ENCODE assay signal across 29 cellular contexts in genomic region chr1:157641177-157641576, GRCh38. TPM values are rescaled to one million over a fixed set of nuclear protein-coding genes. Genes with fewer than 3 reads are reported as not detected.
"Had no signal": no experiment of that assay in that cellular context is flagged by ENCODE, and none has a peak within 500 bp of the region (broad histone marks: within the 10 kb centered on the region; RNA-seq: fewer than 3 reads in every experiment).

No MANE protein-coding gene starts in this region.

- H3K4me2 ChIP-seq: KMS-11, PC-9 had no signal

- DNase-seq: activated B cell treated with CpG ODN at 0.5 μM for 24 hours; activated CD4-positive, alpha-beta T cell treated with anti-CD3 and anti-CD28 coated beads for 1 hour; activated CD4-positive, alpha-beta T cell treated with anti-CD3 and anti-CD28 coated beads, Interleukin-2, amount 10 ng/mL, durations not matched to agents 24 days and 14 days; activated CD4-positive, alpha-beta T cell treated with anti-CD3 and anti-CD28 coated beads, Interleukin-2, amount 50 U/mL, for 48 hours; activated CD8-positive, alpha-beta memory T cell treated with anti-CD3 and anti-CD28 coated beads for 24 hours; activated effector memory CD4-positive, alpha-beta T cell treated with anti-CD3 and anti-CD28 coated beads, Interleukin-2, amount 50 U/mL, for 16 hours; activated naive CD4-positive, alpha-beta T cell treated with Interleukin-2 at 50 U/mL for 16 hours; activated naive CD8-positive, alpha-beta T cell treated with anti-CD3 and anti-CD28 coated beads, Interleukin-2, amount 50 U/mL, for 24 hours; activated T-cell treated with anti-CD3 and anti-CD28 coated beads, Interleukin-2, amount 50 U/mL, for 4 hours; amygdala; MV-4-11; NCI-H1092 treated with DMSO at 0.1 percent for 48 hours; NCI-H1417 treated with DMSO at 0.1 percent for 48 hours; NCI-H1694; NCI-H2029; NCI-H2107; NCI-H2171 treated with DMSO at 0.1 percent for 48 hours; NCI-H226; NCI-H82; NK-92 treated with Interleukin-12 subunit alpha and Interleukin-12 subunit beta, amount 100 ng/mL, for 24 hours; PC-9; SHP77 treated with DMSO at 0.1 percent for 48 hours; T-helper 17 cell; T-helper 9 cell had no signal

- H2AFZ ChIP-seq: PC-9 had no signal

- H3K27ac ChIP-seq: KMS-11, PC-9 had no signal

- ATAC-seq: activated naive CD4-positive, alpha-beta T cell treated with anti-CD3 and anti-CD28 coated beads, Interleukin-2, amount 50 U/mL, for 72 hours; activated naive CD8-positive, alpha-beta T cell treated with anti-CD3 and anti-CD28 coated beads, Interleukin-2, amount 50 U/mL, for 24 hours; activated T-cell treated with anti-CD3 and anti-CD28 coated beads, Interleukin-2, amount 50 U/mL, for 4 hours; T-helper 17 cell had no signal

- H3K9ac ChIP-seq: KMS-11 had no signal

- H3K4me3 ChIP-seq: PC-9 had no signal

RNA-seq across cellular contexts. Expression of gene FCRL4, which starts 43.3 kb away (rescaled TPM):
- total RNA-seq: activated CD4-positive, alpha-beta T cell treated with anti-CD3 and anti-CD28 coated beads, Interleukin-2, amount 10 ng/mL, durations not matched to agents 24 days and 14 days; activated naive CD4-positive, alpha-beta T cell treated with anti-CD3 and anti-CD28 coated beads, Interleukin-2, amount 50 U/mL, for 72 hours; activated T-cell treated with anti-CD3 and anti-CD28 coated beads, Interleukin-2, amount 50 U/mL, for 4 hours; astrocyte; MCF 10A; NCI-H460; PC-9; T-helper 17 cell had no signal

RNA-seq across cellular contexts. Expression of gene FCRL3, which starts 59.4 kb away (rescaled TPM):
- total RNA-seq: astrocyte, MCF 10A, NCI-H460, PC-9 had no signal
